ENCODE assay signal across 19 cellular contexts in genomic region chr3:88988906-88989305, GRCh38.
A peak's percentile ranks its signal among the peaks of the same experiment; 100 is the strongest.
DNase-seq lines count a peak whose midpoint lies in the region; ATAC-seq and TF ChIP-seq lines count a peak whose summit lies in the region.
"Had no signal": no experiment of that assay in that cellular context is flagged by ENCODE, and none has a peak within 500 bp of the region (broad histone marks: within the 10 kb centered on the region; RNA-seq: fewer than 3 reads in every experiment).

No MANE protein-coding gene starts in this region.

- no peaks in the 10 kb centered on the region for H3K79me2 ChIP-seq in hepatocyte
- no peaks in the 10 kb centered on the region for H3K79me2 ChIP-seq in smooth muscle cell (ENCODE audit: low read depth)

- H3K27ac ChIP-seq in brain microvascular endothelial cell (no peak overlapping the region), hepatocyte (no peak overlapping the region), smooth muscle cell (ENCODE audit: low read depth) (peak overlapping the region; percentile 60)
- H3K27ac ChIP-seq: BLaER1 had no signal

- H3K4me3 ChIP-seq in brain microvascular endothelial cell (ENCODE audit: low read depth, low read length) (no peak overlapping the region), hepatocyte (no peak overlapping the region), smooth muscle cell (no peak overlapping the region)
- H3K4me3 ChIP-seq: BLaER1 had no signal

- H3K9ac ChIP-seq in smooth muscle cell (ENCODE audit: low read depth) = no peak overlapping the region
- H3K9ac ChIP-seq: BLaER1 had no signal

- TF ChIP-seq CTCF in brain microvascular endothelial cell (IDR thresholded peaks at IDR 0.05; ENCODE audit: low read depth, low read length, missing control alignments) = no peak
- no peak for TF ChIP-seq CTCF in hepatocyte (IDR thresholded peaks at IDR 0.05; ENCODE audit: poor library complexity)
- no peak for TF ChIP-seq CTCF in smooth muscle cell (IDR thresholded peaks at IDR 0.05; ENCODE audit: borderline replicate concordance, insufficient read depth, poor library complexity, severe bottlenecking)

- no peak for ATAC-seq in GM19463 (IDR thresholded peaks at IDR 0.05; ENCODE audit: unreplicated experiment)
- ATAC-seq: CD8-positive, alpha-beta T cell; SK-N-SH treated with all-trans-retinoic acid at 6 μM for 48 hours had no signal

- H2AFZ ChIP-seq in hepatocyte (no peak overlapping the region), smooth muscle cell (ENCODE audit: low read depth) (no peak overlapping the region)

- no peaks in the 10 kb centered on the region for H3K9me2 ChIP-seq in hepatocyte (replicated peaks; ENCODE audit: insufficient read depth)

- no peaks in the 10 kb centered on the region for H4K20me1 ChIP-seq in hepatocyte (ENCODE audit: insufficient read depth, poor library complexity, severe bottlenecking)
- H4K20me1 ChIP-seq in smooth muscle cell (ENCODE audit: low read depth) = no peaks in the 10 kb centered on the region
- H4K20me1 ChIP-seq: BLaER1 had no signal

- in situ Hi-C loops in brain microvascular endothelial cell (cut with HindIII; ENCODE audit: low pct_ligation_motif_present, low sequenced_read_pairs) = no loop called here

- H3K27me3 ChIP-seq in brain microvascular endothelial cell (replicated peaks) (no peaks in the 10 kb centered on the region), hepatocyte (no peaks in the 10 kb centered on the region), smooth muscle cell (ENCODE audit: low read depth) (no peaks in the 10 kb centered on the region)
- H3K27me3 ChIP-seq: BLaER1 had no signal

- H3K4me2 ChIP-seq in hepatocyte = no peak overlapping the region
- H3K4me2 ChIP-seq in smooth muscle cell = no peak overlapping the region
- H3K4me2 ChIP-seq: BLaER1 had no signal

- peaks cover 8% of the 10 kb centered on the region for H3F3A ChIP-seq in smooth muscle cell (ENCODE audit: low read depth)

- H3K4me1 ChIP-seq in hepatocyte (ENCODE audit: insufficient read depth) = no peaks in the 10 kb centered on the region
- peaks cover 6% of the 10 kb centered on the region for H3K4me1 ChIP-seq in smooth muscle cell (ENCODE audit: low read depth)
- H3K4me1 ChIP-seq: BLaER1 had no signal

- H3K9me3 ChIP-seq in hepatocyte (ENCODE audit: low read depth) (no peaks in the 10 kb centered on the region), smooth muscle cell (replicated peaks; ENCODE audit: low read depth) (no peaks in the 10 kb centered on the region)
- H3K9me3 ChIP-seq: BLaER1 had no signal

- DNase-seq in M059J (ENCODE audit: low read depth) (peak; percentile 5), brain microvascular endothelial cell (peak; percentile 42), hepatocyte (ENCODE audit: low spot score) (peak; percentile 10), smooth muscle cell (lab: John Stamatoyannopoulos, UW; ENCODE audit: unreplicated experiment) (no peak), cerebellum (ENCODE audit: low spot score) (no peak), H4 (ENCODE audit: low spot score) (no peak)
- DNase-seq: Calu3; CD8-positive, alpha-beta T cell; DMS53; EL; H9; NCI-H1105; NCI-H2081 treated with DMSO at 0.1 percent for 48 hours; NCI-H510A treated with DMSO at 0.1 percent for 48 hours; NCI-H774; SIG-M5 had no signal

- 61% methylated on average over 3 of the region's 3 CpGs for WGBS in hepatocyte (ENCODE audit: low lambda C conversion rate, missing lambda C conversion rate)
- WGBS in smooth muscle cell (ENCODE audit: low lambda C conversion rate) = 58% methylated on average over 3 of the region's 3 CpGs

- H3K36me3 ChIP-seq in brain microvascular endothelial cell (replicated peaks) (no peaks in the 10 kb centered on the region), hepatocyte (replicated peaks; ENCODE audit: insufficient read depth, low read depth) (no peaks in the 10 kb centered on the region), smooth muscle cell (ENCODE audit: low read depth) (no peaks in the 10 kb centered on the region)
- H3K36me3 ChIP-seq: BLaER1 had no signal

Comparison
In these comparisons a context has a peak if more than half of its experiments do, and no peak if none do; other contexts are left out.
1. DNase-seq: peak in M059J (single experiment), brain microvascular endothelial cell (single experiment) and hepatocyte (single experiment); none in smooth muscle cell (single experiment), cerebellum (single experiment) and H4 (single experiment).